In the genomic region with DNA sequence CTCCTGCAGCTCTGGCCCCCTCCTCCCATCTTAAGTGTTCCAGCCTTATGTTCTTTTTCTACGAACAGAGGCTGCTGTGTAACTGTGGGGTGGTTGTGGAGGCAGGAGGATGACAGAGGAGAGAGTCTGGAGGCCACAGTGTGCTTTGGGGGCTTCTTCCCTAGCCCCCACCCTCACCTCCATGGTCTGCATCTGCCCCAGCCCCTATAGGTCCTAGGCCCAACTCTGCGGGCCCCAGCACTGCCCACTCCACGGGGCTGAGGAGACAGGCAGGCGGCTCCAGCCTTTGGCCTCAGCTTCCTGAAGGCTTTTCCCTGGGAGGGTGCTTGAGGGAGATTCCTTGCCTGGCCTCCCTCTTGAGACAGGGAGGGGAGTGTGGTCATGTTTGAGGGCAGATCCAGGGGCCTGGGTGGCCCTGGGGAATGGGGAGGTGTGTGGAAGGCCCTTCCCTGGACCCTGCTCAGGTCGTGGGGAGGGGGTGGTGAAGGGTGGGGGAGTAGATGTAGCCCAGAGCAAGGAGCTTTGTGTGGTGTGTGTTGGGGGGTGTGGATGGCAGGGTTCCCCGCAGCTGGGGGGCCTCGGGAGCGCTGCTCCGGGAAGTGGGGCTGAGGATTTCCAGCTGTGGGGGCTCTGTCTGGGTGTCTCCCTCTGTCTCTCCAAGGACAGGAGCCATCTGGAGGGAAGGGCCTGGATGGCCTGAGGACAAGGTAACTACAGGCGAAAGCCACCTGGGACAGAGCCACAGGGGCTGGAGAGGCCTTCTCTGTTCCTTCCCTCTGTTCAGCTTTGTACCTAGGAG, we compare ENCODE assay signal across 14 cellular contexts. TPM values are rescaled to one million over a fixed set of nuclear protein-coding genes. Genes with fewer than 3 reads are reported as not detected.
DNase-seq lines count a peak whose midpoint lies in the region; ATAC-seq and TF ChIP-seq lines count a peak whose summit lies in the region.
"Had no signal": no experiment of that assay in that cellular context is flagged by ENCODE, and none has a peak within 500 bp of the region (broad histone marks: within the 10 kb centered on the region; RNA-seq: fewer than 3 reads in every experiment).

No MANE protein-coding gene starts in this region.

- H3K9ac ChIP-seq in colonic mucosa (ENCODE audit: low read depth in 2 of 2, low read length in 2 of 2), result peak overlapping the region; percentile 48 to 50
- H3K9ac ChIP-seq in smooth muscle cell (ENCODE audit: low read depth), result no peak overlapping the region

- peaks cover 50% of the 10 kb centered on the region for H4K20me1 ChIP-seq in smooth muscle cell (ENCODE audit: low read depth)

- peak overlapping the region; percentile 14 for H3K27ac Mint-ChIP-seq in activated CD4-positive, alpha-beta T cell treated with anti-CD3 and anti-CD28 coated beads, Interleukin-2, amount 10 ng/mL, durations not matched to agents 7 days and 5 days

- H3K4me3 Mint-ChIP-seq in activated CD4-positive, alpha-beta T cell treated with anti-CD3 and anti-CD28 coated beads, Interleukin-2, amount 10 ng/mL, durations not matched to agents 7 days and 5 days, result no peak overlapping the region

- H3K36me3 ChIP-seq in colonic mucosa (no peaks in the 10 kb centered on the region), upper lobe of left lung (peaks cover 3 to 38% (median 30%) of the 10 kb centered on the region in 4 donors), smooth muscle cell (ENCODE audit: low read depth) (no peaks in the 10 kb centered on the region), brain microvascular endothelial cell (replicated peaks) (peaks cover 33% of the 10 kb centered on the region)

- peak overlapping the region; percentile 50 for H3K27ac ChIP-seq in colonic mucosa
- peak overlapping the region; percentile 78 to 91 (median 89) for H3K27ac ChIP-seq in upper lobe of left lung
- no peak overlapping the region for H3K27ac ChIP-seq in smooth muscle cell (ENCODE audit: low read depth)
- no peak overlapping the region for H3K27ac ChIP-seq in brain microvascular endothelial cell

- no peak overlapping the region for H2AFZ ChIP-seq in smooth muscle cell (ENCODE audit: low read depth)

- H3K79me2 ChIP-seq in smooth muscle cell (ENCODE audit: low read depth), result peaks cover 9% of the 10 kb centered on the region

- H3K4me2 ChIP-seq in smooth muscle cell, result no peak overlapping the region

- no peak for TF ChIP-seq CTCF in colonic mucosa (IDR thresholded peaks at IDR 0.05)
- no peak for TF ChIP-seq CTCF in upper lobe of left lung (IDR thresholded peaks at IDR 0.05)
- no peak for TF ChIP-seq CTCF in smooth muscle cell (IDR thresholded peaks at IDR 0.05; ENCODE audit: borderline replicate concordance, insufficient read depth, poor library complexity, severe bottlenecking)
- TF ChIP-seq CTCF in brain microvascular endothelial cell (IDR thresholded peaks at IDR 0.05; ENCODE audit: low read depth, low read length, missing control alignments), result no peak

- no peaks in the 10 kb centered on the region for H3K27me3 Mint-ChIP-seq in activated CD4-positive, alpha-beta T cell treated with anti-CD3 and anti-CD28 coated beads, Interleukin-2, amount 10 ng/mL, durations not matched to agents 7 days and 5 days

- H3K27me3 ChIP-seq in colonic mucosa, result no peaks in the 10 kb centered on the region
- no peaks in the 10 kb centered on the region for H3K27me3 ChIP-seq in upper lobe of left lung
- no peaks in the 10 kb centered on the region for H3K27me3 ChIP-seq in smooth muscle cell (ENCODE audit: low read depth)
- no peaks in the 10 kb centered on the region for H3K27me3 ChIP-seq in brain microvascular endothelial cell (replicated peaks)

- H3K4me3 ChIP-seq in colonic mucosa, result peak overlapping the region; percentile 15
- peak overlapping the region; percentile 8 to 51 (median 40) for H3K4me3 ChIP-seq in upper lobe of left lung
- no peak overlapping the region for H3K4me3 ChIP-seq in smooth muscle cell
- no peak overlapping the region for H3K4me3 ChIP-seq in brain microvascular endothelial cell (ENCODE audit: low read depth, low read length)

- 42 to 69% methylated on average over 4 to 6 of the region's 10 CpGs for WGBS in upper lobe of left lung, 2 donors
- 87% methylated on average over 10 of the region's 10 CpGs for WGBS in smooth muscle cell (ENCODE audit: low lambda C conversion rate)

- peak in 1 of 2 donors; percentile 3 for ATAC-seq in upper lobe of left lung (ENCODE audit: low FRiP score in 2 of 2)

- intact Hi-C loops in colonic mucosa (cut with DNase I), result no loop called here

- peaks cover 14% of the 10 kb centered on the region for H3K4me1 Mint-ChIP-seq in activated CD4-positive, alpha-beta T cell treated with anti-CD3 and anti-CD28 coated beads, Interleukin-2, amount 10 ng/mL, durations not matched to agents 7 days and 5 days

- DNase-seq in activated CD4-positive, alpha-beta T cell treated with anti-CD3 and anti-CD28 coated beads, Interleukin-2, amount 10 ng/mL, durations not matched to agents 7 days and 5 days, result no peak
- no peak for DNase-seq in activated CD4-positive, alpha-beta T cell treated with anti-CD3 and anti-CD28 coated beads for 48 hours
- DNase-seq in colonic mucosa, result no peak
- peak; percentile 13 for DNase-seq in myocyte (ENCODE audit: low read depth)
- DNase-seq in upper lobe of left lung, result peak in 1 of 2 donors; percentile 76
- DNase-seq in stimulated activated CD4-positive, alpha-beta T cell treated with anti-CD3 and anti-CD28 coated beads, Interleukin-1b, Interleukin-23, amount 100 ng/mL, for 48 hours, result no peak
- DNase-seq in smooth muscle cell (lab: John Stamatoyannopoulos, UW; ENCODE audit: unreplicated experiment), result no peak
- no peak for DNase-seq in brain microvascular endothelial cell
- DNase-seq: 8988T; activated effector memory CD4-positive, alpha-beta T cell treated with anti-CD3 and anti-CD28 coated beads, Interleukin-2, amount 50 U/mL, for 16 hours; caudate nucleus; stimulated activated CD4-positive, alpha-beta T cell treated with anti-CD3 and anti-CD28 coated beads, Interleukin-2, amount 100 ng/mL, for 24 hours had no signal

- H3K9me3 ChIP-seq in colonic mucosa (no peaks in the 10 kb centered on the region), upper lobe of left lung (no peaks in the 10 kb centered on the region), smooth muscle cell (replicated peaks; ENCODE audit: low read depth) (no peaks in the 10 kb centered on the region)

- POLR2A ChIA-PET in activated CD4-positive, alpha-beta T cell treated with anti-CD3 and anti-CD28 coated beads, Interleukin-2, amount 10 ng/mL, durations not matched to agents 7 days and 5 days (lab: Charles Lee), result interaction anchor here (0.6 kb wide), 1 partner anchor 9 kb away, joined by 3 read pairs; no protein-coding TSS in a partner anchor

- H3K36me3 Mint-ChIP-seq in activated CD4-positive, alpha-beta T cell treated with anti-CD3 and anti-CD28 coated beads, Interleukin-2, amount 10 ng/mL, durations not matched to agents 7 days and 5 days (ENCODE audit: low read depth), result peaks cover 10% of the 10 kb centered on the region

- H3K4me1 ChIP-seq in colonic mucosa (no peaks in the 10 kb centered on the region), upper lobe of left lung (peaks cover 19 to 38% (median 29%) of the 10 kb centered on the region in 4 donors), smooth muscle cell (ENCODE audit: low read depth) (no peaks in the 10 kb centered on the region)

- in situ Hi-C loops in brain microvascular endothelial cell (cut with HindIII; ENCODE audit: low pct_ligation_motif_present, low sequenced_read_pairs), result loop anchor here (5.0 kb wide), 1 partner anchor 58 kb away; no protein-coding TSS in a partner anchor

- no peak for TF ChIP-seq POLR2A in upper lobe of left lung (IDR thresholded peaks at IDR 0.05)

- TF ChIP-seq EP300 in upper lobe of left lung (IDR thresholded peaks at IDR 0.05), result no peak

- no peaks in the 10 kb centered on the region for H3K9me3 Mint-ChIP-seq in activated CD4-positive, alpha-beta T cell treated with anti-CD3 and anti-CD28 coated beads, Interleukin-2, amount 10 ng/mL, durations not matched to agents 7 days and 5 days

- H3F3A ChIP-seq in smooth muscle cell (ENCODE audit: low read depth), result no peaks in the 10 kb centered on the region

- CTCF ChIA-PET in activated CD4-positive, alpha-beta T cell treated with anti-CD3 and anti-CD28 coated beads, Interleukin-2, amount 10 ng/mL, durations not matched to agents 7 days and 5 days (lab: Charles Lee), result interaction anchor here (1.2 to 5.1 kb wide), 4 partner anchors 12 to 55 kb away, joined by 4 to 60 read pairs (median 20); a partner anchor contains a TSS

RNA-seq across cellular contexts. Expression of a gene that starts 1.1 kb away (rescaled TPM):
- not detected for total RNA-seq in activated CD4-positive, alpha-beta T cell treated with anti-CD3 and anti-CD28 coated beads, Interleukin-2, amount 10 ng/mL, durations not matched to agents 7 days and 5 days
- total RNA-seq in colonic mucosa (under 1 TPM; 0.30 to 0.58 TPM), myocyte (not detected in 2 replicates), upper lobe of left lung (10 to 100 TPM in 4 of 6 donors, 1 to 10 TPM in 2; 4.7 to 25.1 (median 15.4) TPM), smooth muscle cell (not detected in 2 replicates)
- polyA plus RNA-seq in myocyte (2012), result 0.11 TPM
- not detected in 2 replicates for polyA plus RNA-seq in smooth muscle cell
- total RNA-seq: esophagus mucosa, SK-MEL-5 had no signal

RNA-seq across cellular contexts. Expression of a gene that starts 10.8 kb away (rescaled TPM):
- 10 to 100 TPM; 28.3 to 30.4 TPM for total RNA-seq in activated CD4-positive, alpha-beta T cell treated with anti-CD3 and anti-CD28 coated beads, Interleukin-2, amount 10 ng/mL, durations not matched to agents 7 days and 5 days
- total RNA-seq in colonic mucosa (10 to 100 TPM; 37.7 to 44.0 TPM), myocyte (93.8 and 105 TPM in 2 replicates), upper lobe of left lung (10 to 100 TPM; 17.8 to 74.8 (median 35.9) TPM), smooth muscle cell (62.6 and 73.4 TPM in 2 replicates)
- 152 TPM for polyA plus RNA-seq in myocyte (2012)
- polyA plus RNA-seq in smooth muscle cell, result 114 and 120 TPM in 2 replicates

RNA-seq across cellular contexts. Expression of a gene that starts 29.4 kb away (rescaled TPM):
- total RNA-seq in activated CD4-positive, alpha-beta T cell treated with anti-CD3 and anti-CD28 coated beads, Interleukin-2, amount 10 ng/mL, durations not matched to agents 7 days and 5 days, result 1 to 10 TPM; 2.1 to 2.7 TPM
- 10 to 100 TPM; 51.1 to 52.0 TPM for total RNA-seq in colonic mucosa
- 3.4 and 5.5 TPM in 2 replicates for total RNA-seq in myocyte
- 2.7 TPM for polyA plus RNA-seq in myocyte (2012)
- 100 to 1,000 TPM in 5 of 6 donors, 10 to 100 TPM in 1; 88.3 to 202 (median 156) TPM for total RNA-seq in upper lobe of left lung
- 178 and 182 TPM in 2 replicates for total RNA-seq in smooth muscle cell
- 510 and 634 TPM in 2 replicates for polyA plus RNA-seq in smooth muscle cell

Comparison
In these comparisons a context has a peak if more than half of its experiments do, and no peak if none do; other contexts are left out.
1. H3K27ac ChIP-seq: peak in colonic mucosa (single experiment) and upper lobe of left lung (4 of 4); none in smooth muscle cell (single experiment) and brain microvascular endothelial cell (single experiment).
2. H3K4me3 ChIP-seq: peak in colonic mucosa (single experiment) and upper lobe of left lung (4 of 4); none in smooth muscle cell (single experiment) and brain microvascular endothelial cell (single experiment).